ENCODE assay signal across 29 cellular contexts in genomic region chr11:6062691-6063358, GRCh38. TPM values are rescaled to one million over a fixed set of nuclear protein-coding genes. Genes with fewer than 3 reads are reported as not detected.
DNase-seq lines count a peak whose midpoint lies in the region; ATAC-seq and TF ChIP-seq lines count a peak whose summit lies in the region.
"Had no signal": no experiment of that assay in that cellular context is flagged by ENCODE, and none has a peak within 500 bp of the region (broad histone marks: within the 10 kb centered on the region; RNA-seq: fewer than 3 reads in every experiment).

No MANE protein-coding gene starts in this region.

- DNase-seq in A673 (ENCODE audit: low spot score): no peak
- DNase-seq in NAMALWA (ENCODE audit: low spot score): peak; percentile 8
- no peak for DNase-seq in sciatic nerve (ENCODE audit: low spot score)
- DNase-seq in NCI-H1694 treated with DMSO at 0.1 percent for 48 hours (lab: John Stamatoyannopoulos, UW): no peak
- no peak for DNase-seq in WERI-Rb-1
- DNase-seq: activated B cell treated with CpG ODN at 0.5 μM for 24 hours; activated CD8-positive, alpha-beta T cell treated with anti-CD3 and anti-CD28 coated beads for 36 hours; adrenal gland; DMS 273 treated with DMSO at 0.1 percent for 48 hours; HCEC 1CT; head of caudate nucleus; IMR-90; natural killer cell; NCI-H82; ovary; Peyer's patch; right cardiac atrium; T-helper 2 cell had no signal

- CTCF ChIA-PET in A673 (lab: Charles Lee): no interaction called here

- H3K27me3 ChIP-seq in A673 (replicated peaks; ENCODE audit: insufficient read depth, low read depth, low read length, poor library complexity): no peaks in the 10 kb centered on the region
- peaks cover 48% of the 10 kb centered on the region for H3K27me3 ChIP-seq in WERI-Rb-1 (ENCODE audit: insufficient read depth, low read depth, severe bottlenecking)
- H3K27me3 ChIP-seq: adrenal gland; BLaER1 treated with 17β-estradiol and CSF1 and Interleukin-3, amounts not matched to agents 10 nM and 100 nM; breast epithelium; ovary; Peyer's patch had no signal

- H3K9me3 ChIP-seq in A673 (ENCODE audit: low read depth, low read length, poor library complexity, severe bottlenecking): no peaks in the 10 kb centered on the region
- no peaks in the 10 kb centered on the region for H3K9me3 ChIP-seq in WERI-Rb-1 (ENCODE audit: severe bottlenecking)
- H3K9me3 ChIP-seq: adrenal gland; BLaER1 treated with 17β-estradiol and CSF1 and Interleukin-3, amounts not matched to agents 10 nM and 100 nM; breast epithelium; ovary; Peyer's patch had no signal

- POLR2A ChIA-PET in A673 (lab: Charles Lee; ENCODE audit: low non-redundant PET): no interaction called here

- no TSS peak for BruUV-seq in A673 (replicated peaks; lab: Mats Ljungman, UMichigan)

- 0 out of 2 replicates have a peak, but pooled peaks have one; percentile 10 for TF ChIP-seq CTCF in A673 (conservative IDR thresholded peaks at IDR 0.05; ENCODE audit: low read depth, low read length)
- TF ChIP-seq CTCF in GM12873 (IDR thresholded peaks at IDR 0.05; ENCODE audit: insufficient read depth, low read depth, low read length, missing control alignments): peak; percentile 4
- no peak; the same call in 1 of the 2 replicates for TF ChIP-seq CTCF in WERI-Rb-1 (IDR thresholded peaks at IDR 0.05; ENCODE audit: low read depth, low read length)

- H3K36me3 ChIP-seq in A673 (ENCODE audit: insufficient read depth, low read length, poor library complexity, severe bottlenecking) (no peaks in the 10 kb centered on the region), WERI-Rb-1 (no peaks in the 10 kb centered on the region)
- H3K36me3 ChIP-seq: adrenal gland; BLaER1 treated with 17β-estradiol and CSF1 and Interleukin-3, amounts not matched to agents 10 nM and 100 nM; breast epithelium; ovary; Peyer's patch had no signal

- no peaks in the 10 kb centered on the region for H3K4me1 ChIP-seq in A673 (ENCODE audit: insufficient read depth, low read length, poor library complexity, severe bottlenecking)
- H3K4me1 ChIP-seq: adrenal gland; BLaER1 treated with 17β-estradiol and CSF1 and Interleukin-3, amounts not matched to agents 10 nM and 100 nM; breast epithelium; Peyer's patch had no signal

- H3K4me3 ChIP-seq in A673 (ENCODE audit: low read depth, low read length, poor library complexity, severe bottlenecking) (no peak overlapping the region), WERI-Rb-1 (ENCODE audit: low read depth, low read length) (no peak overlapping the region)
- H3K4me3 ChIP-seq: adrenal gland; BLaER1 treated with 17β-estradiol and CSF1 and Interleukin-3, amounts not matched to agents 10 nM and 100 nM; breast epithelium; coronary artery; ovary; Peyer's patch had no signal

- peak; percentile 66 for ATAC-seq in GM21390 (IDR thresholded peaks at IDR 0.05; ENCODE audit: unreplicated experiment)
- ATAC-seq in sciatic nerve: no peak
- ATAC-seq in HG02973 (IDR thresholded peaks at IDR 0.05; ENCODE audit: unreplicated experiment): no peak
- ATAC-seq: activated CD8-positive, alpha-beta T cell treated with anti-CD3 and anti-CD28 coated beads for 36 hours; left lobe of liver; right cardiac atrium had no signal

- H3K27ac ChIP-seq in A673 (ENCODE audit: low read depth, low read length, poor library complexity, severe bottlenecking) (no peak overlapping the region), WERI-Rb-1 (no peak overlapping the region)
- H3K27ac ChIP-seq: adrenal gland; BLaER1 treated with 17β-estradiol and CSF1 and Interleukin-3, amounts not matched to agents 10 nM and 100 nM; breast epithelium; coronary artery; ovary; Peyer's patch had no signal

- intact Hi-C loops in A673 (cut with micrococcal nuclease; ENCODE audit: unreplicated experiment): no loop called here
- intact Hi-C loops in sciatic nerve (cut with DNase I): no loop called here

RNA-seq across cellular contexts. Expression of gene OR56A1, which starts 32.3 kb away (rescaled TPM):
- 0.04 TPM in 1 of 2 replicates, not detected in the other for total RNA-seq in A673 (2021)
- total RNA-seq in sciatic nerve: 0.13 TPM
- total RNA-seq: activated B cell treated with CpG ODN at 0.5 μM for 24 hours; activated CD8-positive, alpha-beta T cell treated with anti-CD3 and anti-CD28 coated beads for 36 hours; adrenal gland; breast epithelium; IMR-90; left lobe of liver; MCF 10A; Peyer's patch; right cardiac atrium; SK-MEL-5 had no signal

RNA-seq across cellular contexts. Expression of gene OR56B4, which starts 44.7 kb away (rescaled TPM):
- total RNA-seq in A673 (2021) (not detected in 2 replicates), sciatic nerve (not detected)
- total RNA-seq: activated B cell treated with CpG ODN at 0.5 μM for 24 hours; activated CD8-positive, alpha-beta T cell treated with anti-CD3 and anti-CD28 coated beads for 36 hours; adrenal gland; breast epithelium; IMR-90; left lobe of liver; MCF 10A; mesothelial cell of epicardium; natural killer cell; ovary; Peyer's patch; right cardiac atrium; SK-MEL-5; urinary bladder had no signal

RNA-seq across cellular contexts. Expression of gene OR56A4, which starts 56.1 kb away (rescaled TPM):
- total RNA-seq in A673 (2021) (not detected in 2 replicates), sciatic nerve (0.09 TPM)
- total RNA-seq: activated B cell treated with CpG ODN at 0.5 μM for 24 hours; activated CD8-positive, alpha-beta T cell treated with anti-CD3 and anti-CD28 coated beads for 36 hours; adrenal gland; breast epithelium; IMR-90; left lobe of liver; MCF 10A; Peyer's patch; right cardiac atrium; SK-MEL-5; urinary bladder had no signal
